Comparison of ENCODE assay signal across 9 cellular contexts in the genomic region with DNA sequence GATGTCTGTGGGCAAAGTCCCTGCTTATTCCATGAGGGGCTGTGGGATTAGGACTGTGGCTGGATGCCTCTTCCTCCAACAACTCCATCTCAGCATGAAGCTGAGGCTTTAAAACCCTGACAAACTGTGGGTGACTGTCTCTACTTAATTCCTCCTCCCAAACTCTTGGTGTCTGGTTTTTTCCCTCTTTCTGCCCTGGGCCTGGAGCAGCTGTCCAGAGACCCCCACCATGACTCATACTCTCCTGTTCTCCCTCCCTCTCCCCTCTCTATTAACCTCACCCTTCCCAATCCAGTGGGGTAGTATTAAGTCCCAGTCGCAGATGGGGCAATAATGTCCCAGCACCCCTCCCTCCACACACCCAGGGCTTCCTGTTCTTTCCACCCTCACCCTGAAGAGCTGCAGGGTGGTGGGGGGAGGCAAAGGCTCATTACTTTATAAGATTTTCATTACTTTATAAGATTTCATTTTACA. TPM values are rescaled to one million over a fixed set of nuclear protein-coding genes. Genes with fewer than 3 reads are reported as not detected.
DNase-seq lines count a peak whose midpoint lies in the region; ATAC-seq and TF ChIP-seq lines count a peak whose summit lies in the region.
"Had no signal": no experiment of that assay in that cellular context is flagged by ENCODE, and none has a peak within 500 bp of the region (broad histone marks: within the 10 kb centered on the region; RNA-seq: fewer than 3 reads in every experiment).

No MANE protein-coding gene starts in this region.

- H4K91ac ChIP-seq in H9 (ENCODE audit: insufficient read length, low read depth, low read length) = no peak overlapping the region

- no peaks in the 10 kb centered on the region for H3K79me1 ChIP-seq in H9 (ENCODE audit: insufficient read depth, low read depth, low read length, poor library complexity, severe bottlenecking)

- H4K20me1 ChIP-seq in H9 (ENCODE audit: control insufficient read depth, insufficient read depth, insufficient read length) = no peaks in the 10 kb centered on the region

- H3K79me2 ChIP-seq in H9 (ENCODE audit: insufficient read depth, low read length) = no peaks in the 10 kb centered on the region

- no CpG with 5 or more reads among the region's 1 CpG for WGBS in H9 (ENCODE audit: extremely low coverage, insufficient read length, low lambda C conversion rate)

- ATAC-seq in activated CD8-positive, alpha-beta T cell treated with anti-CD3 and anti-CD28 coated beads, Interleukin-2, amount 10 ng/mL, durations not matched to agents 7 days and 5 days = no peak
- ATAC-seq in GM21619 (IDR thresholded peaks at IDR 0.05; ENCODE audit: unreplicated experiment) = no peak
- ATAC-seq in foreskin keratinocyte = no peak

- H3K23me2 ChIP-seq in H9 (ENCODE audit: insufficient read length, low read depth, low read length, poor library complexity, severe bottlenecking) = peaks cover 9% of the 10 kb centered on the region

- H3K9me3 ChIP-seq in H9 (ENCODE audit: control insufficient read depth, low read depth, low read length) = no peaks in the 10 kb centered on the region
- H3K9me3 ChIP-seq in skeletal muscle satellite cell (replicated peaks; ENCODE audit: low read length) = no peaks in the 10 kb centered on the region

- H3K4me3 ChIP-seq in iPS-11a (ENCODE audit: low read depth, low read length) (peak overlapping the region; percentile 94), skeletal muscle satellite cell (ENCODE audit: low read length) (peak overlapping the region; percentile 83)

- H3K4me1 Mint-ChIP-seq in H9 = peaks cover 29 to 40% of the 10 kb centered on the region in 2 experiments
- H3K4me1 Mint-ChIP-seq in activated CD8-positive, alpha-beta T cell treated with anti-CD3 and anti-CD28 coated beads, Interleukin-2, amount 10 ng/mL, durations not matched to agents 7 days and 5 days (ENCODE audit: low read depth) = peaks cover 32% of the 10 kb centered on the region

- no peak overlapping the region for H2BK15ac ChIP-seq in H9 (ENCODE audit: low read depth, low read length)

- no peak overlapping the region for H3K23ac ChIP-seq in H9 (ENCODE audit: insufficient read length, low read depth, low read length)

- no peak overlapping the region for H2BK120ac ChIP-seq in H9 (ENCODE audit: low read depth, low read length, poor library complexity, severe bottlenecking)

- H2BK20ac ChIP-seq in H9 (ENCODE audit: low read depth, low read length, poor library complexity, severe bottlenecking) = no peak overlapping the region

- H2AFZ ChIP-seq in H9 (ENCODE audit: low read length) = no peak overlapping the region

- no peak overlapping the region for H4K5ac ChIP-seq in H9 (ENCODE audit: insufficient read length, low read depth, low read length)

- H3K18ac ChIP-seq in H9 (ENCODE audit: insufficient read length, low read depth, low read length) = no peak overlapping the region

- CTCF ChIA-PET in activated CD8-positive, alpha-beta T cell treated with anti-CD3 and anti-CD28 coated beads, Interleukin-2, amount 10 ng/mL, durations not matched to agents 7 days and 5 days (lab: Charles Lee) = interaction anchor here (2.7 to 3.9 kb wide), 3 partner anchors 93 to 108 kb away, joined by 14 to 28 read pairs (median 16); partner anchors contain the start of gene PYM1

- POLR2A ChIA-PET in activated CD8-positive, alpha-beta T cell treated with anti-CD3 and anti-CD28 coated beads, Interleukin-2, amount 10 ng/mL, durations not matched to agents 7 days and 5 days (lab: Charles Lee) = interaction anchor here (0.6 to 3.7 kb wide), 6 partner anchors 11 to 193 kb away, joined by 3 to 50 read pairs (median 3); partner anchors contain the start of genes MMP19, ORMDL2, PYM1 and SARNP

- H3K14ac ChIP-seq in H9 (ENCODE audit: insufficient read depth, low read length) = no peak overlapping the region

- peak overlapping the region in 2 of 3 experiments; percentile 77 to 99; a peak in 5 of 7 replicates for H3K27ac Mint-ChIP-seq in H9
- H3K27ac Mint-ChIP-seq in activated CD8-positive, alpha-beta T cell treated with anti-CD3 and anti-CD28 coated beads, Interleukin-2, amount 10 ng/mL, durations not matched to agents 7 days and 5 days = peak overlapping the region; percentile 26

- H3K36me3 ChIP-seq in skeletal muscle satellite cell (ENCODE audit: insufficient read depth, low read length) = peaks cover 25% of the 10 kb centered on the region

- H2BK5ac ChIP-seq in H9 (ENCODE audit: insufficient read length, low read length) = no peak overlapping the region

- TF ChIP-seq CTCF in H9 (conservative IDR thresholded peaks at IDR 0.05) (no peak), foreskin keratinocyte (conservative IDR thresholded peaks at IDR 0.05) (no peak)

- peak overlapping the region; percentile 63 for H3K9ac ChIP-seq in H9 (ENCODE audit: extremely low read depth, insufficient read length, low read length)
- peak overlapping the region; percentile 97 for H3K9ac ChIP-seq in skeletal muscle satellite cell (ENCODE audit: low read depth, low read length)

- H3K4me3 Mint-ChIP-seq in H9 = peak overlapping the region; percentile 98 to 100
- H3K4me3 Mint-ChIP-seq in activated CD8-positive, alpha-beta T cell treated with anti-CD3 and anti-CD28 coated beads, Interleukin-2, amount 10 ng/mL, durations not matched to agents 7 days and 5 days = peak overlapping the region; percentile 99

- H3K4me1 ChIP-seq in H9 (ENCODE audit: insufficient read depth, low read length) = no peaks in the 10 kb centered on the region
- peaks cover 31% of the 10 kb centered on the region for H3K4me1 ChIP-seq in skeletal muscle satellite cell (ENCODE audit: control insufficient read depth, insufficient read depth, low read length)
- H3K4me1 ChIP-seq in foreskin keratinocyte = peaks cover 7% of the 10 kb centered on the region

- H3K27me3 ChIP-seq in H9 (ENCODE audit: insufficient read depth, low read length) (no peaks in the 10 kb centered on the region), skeletal muscle satellite cell (ENCODE audit: control insufficient read depth, insufficient read depth, low read length) (no peaks in the 10 kb centered on the region), foreskin keratinocyte (no peaks in the 10 kb centered on the region)

- H4K8ac ChIP-seq in H9 (replicated peaks; ENCODE audit: insufficient read length, low read depth, low read length) = no peak overlapping the region

- H3K27me3 Mint-ChIP-seq in H9 (ENCODE audit: low read depth) = no peaks in the 10 kb centered on the region
- H3K27me3 Mint-ChIP-seq in activated CD8-positive, alpha-beta T cell treated with anti-CD3 and anti-CD28 coated beads, Interleukin-2, amount 10 ng/mL, durations not matched to agents 7 days and 5 days (ENCODE audit: low read depth) = no peaks in the 10 kb centered on the region

- peaks cover 3 to 16% (median 13%) of the 10 kb centered on the region in 3 experiments; a peak in 5 of 7 replicates for H3K36me3 Mint-ChIP-seq in H9 (ENCODE audit: insufficient read depth in 1 of 3, low read depth in 3 of 3)
- H3K36me3 Mint-ChIP-seq in activated CD8-positive, alpha-beta T cell treated with anti-CD3 and anti-CD28 coated beads, Interleukin-2, amount 10 ng/mL, durations not matched to agents 7 days and 5 days (ENCODE audit: low read depth) = peaks cover 21% of the 10 kb centered on the region

- no peak overlapping the region for H3K56ac ChIP-seq in H9 (ENCODE audit: insufficient read length, low read depth, low read length)

- no peaks in the 10 kb centered on the region; a peak in 2 of 5 replicates for H3K9me3 Mint-ChIP-seq in H9
- H3K9me3 Mint-ChIP-seq in activated CD8-positive, alpha-beta T cell treated with anti-CD3 and anti-CD28 coated beads, Interleukin-2, amount 10 ng/mL, durations not matched to agents 7 days and 5 days (ENCODE audit: insufficient read depth) = no peaks in the 10 kb centered on the region

- H2BK12ac ChIP-seq in H9 (ENCODE audit: insufficient read length, low read depth, low read length) = no peak overlapping the region

- DNase-seq in H9 = no peak
- no peak for DNase-seq in activated CD8-positive, alpha-beta T cell treated with anti-CD3 and anti-CD28 coated beads, Interleukin-2, amount 10 ng/mL, durations not matched to agents 7 days and 5 days
- no peak for DNase-seq in middle frontal gyrus (ENCODE audit: extremely low spot score, low spot score)
- DNase-seq in ureter (ENCODE audit: low spot score) = no peak
- DNase-seq in foreskin keratinocyte = no peak
- DNase-seq: NCI-H2029 treated with DMSO at 0.1 percent for 48 hours had no signal

- H3K4ac ChIP-seq in H9 (ENCODE audit: low read depth, low read length) = no peak overlapping the region

- H3K4me2 ChIP-seq in H9 (ENCODE audit: insufficient read depth, insufficient read length, low read length) (peak overlapping the region; percentile 85), skeletal muscle satellite cell (ENCODE audit: low read length) (peak overlapping the region; percentile 100)

- H2AK5ac ChIP-seq in H9 (ENCODE audit: insufficient read length, low read length) = no peak overlapping the region

- no peak overlapping the region for H3T11ph ChIP-seq in H9 (ENCODE audit: low read length)

- H3K27ac ChIP-seq in H9 (ENCODE audit: insufficient read length, low read depth, low read length) (no peak overlapping the region), foreskin keratinocyte (no peak overlapping the region)

RNA-seq across cellular contexts. Expression of gene DNAJC14, which starts 2.1 kb away (rescaled TPM):
- total RNA-seq in H9 (2021) (33.7 and 37.1 TPM in 2 replicates), ureter (33.0 TPM), foreskin keratinocyte (29.1 TPM in 2 replicates)
- 10 to 100 TPM; 31.1 to 34.9 TPM for total RNA-seq in activated CD8-positive, alpha-beta T cell treated with anti-CD3 and anti-CD28 coated beads, Interleukin-2, amount 10 ng/mL, durations not matched to agents 7 days and 5 days
- 32.7 and 36.5 TPM in 2 replicates for total RNA-seq in skeletal muscle satellite cell (2012; rRNA removed)
- polyA plus RNA-seq in foreskin keratinocyte = 13.9 and 16.8 TPM in 2 replicates

RNA-seq across cellular contexts. Expression of gene MMP19, which starts 11.3 kb away (rescaled TPM):
- total RNA-seq in H9 (2021) (1.7 and 2.4 TPM in 2 replicates), ureter (17.7 TPM), foreskin keratinocyte (5.2 and 6.3 TPM in 2 replicates)
- total RNA-seq in activated CD8-positive, alpha-beta T cell treated with anti-CD3 and anti-CD28 coated beads, Interleukin-2, amount 10 ng/mL, durations not matched to agents 7 days and 5 days = not detected
- total RNA-seq in skeletal muscle satellite cell (2012; rRNA removed) = 6.8 and 7.9 TPM in 2 replicates
- 4.9 and 5.9 TPM in 2 replicates for polyA plus RNA-seq in foreskin keratinocyte

RNA-seq across cellular contexts. Expression of gene ORMDL2, which starts 13.6 kb away (rescaled TPM):
- total RNA-seq in H9 (2021) (51.3 and 53.1 TPM in 2 replicates), ureter (88.4 TPM), foreskin keratinocyte (85.9 and 103 TPM in 2 replicates)
- total RNA-seq in activated CD8-positive, alpha-beta T cell treated with anti-CD3 and anti-CD28 coated beads, Interleukin-2, amount 10 ng/mL, durations not matched to agents 7 days and 5 days = 10 to 100 TPM; 55.2 to 57.9 TPM
- total RNA-seq in skeletal muscle satellite cell (2012; rRNA removed) = 17.0 and 19.7 TPM in 2 replicates
- 142 and 154 TPM in 2 replicates for polyA plus RNA-seq in foreskin keratinocyte

RNA-seq across cellular contexts. Expression of gene SARNP, which starts 13.9 kb away (rescaled TPM):
- total RNA-seq in H9 (2021) (122 and 127 TPM in 2 replicates), ureter (61.9 TPM), foreskin keratinocyte (123 and 126 TPM in 2 replicates)
- 10 to 100 TPM; 91.1 to 94.8 TPM for total RNA-seq in activated CD8-positive, alpha-beta T cell treated with anti-CD3 and anti-CD28 coated beads, Interleukin-2, amount 10 ng/mL, durations not matched to agents 7 days and 5 days
- 64.0 and 70.2 TPM in 2 replicates for total RNA-seq in skeletal muscle satellite cell (2012; rRNA removed)
- polyA plus RNA-seq in foreskin keratinocyte = 155 and 161 TPM in 2 replicates
